Comparison of ENCODE assay signal across 30 cellular contexts in genomic region chr7:125643302-125643701, GRCh38.
"Had no signal": no experiment of that assay in that cellular context is flagged by ENCODE, and none has a peak within 500 bp of the region (broad histone marks: within the 10 kb centered on the region; RNA-seq: fewer than 3 reads in every experiment).

No MANE protein-coding gene starts in this region.

- H3K36me3 ChIP-seq: MG63 had no signal

- DNase-seq: Karpas-422, MG63, MM.1S, MV-4-11, NCI-H1048, NCI-H1092, NCI-H1092 treated with DMSO at 0.1 percent for 48 hours, NCI-H1105, NCI-H1417 treated with DMSO at 0.1 percent for 48 hours, NCI-H1436, NCI-H1436 treated with DMSO at 0.1 percent for 48 hours, NCI-H146, NCI-H1694, NCI-H1694 treated with DMSO at 0.1 percent for 48 hours, NCI-H187, NCI-H187 treated with DMSO at 0.1 percent for 48 hours, NCI-H1930, NCI-H2029 treated with DMSO at 0.1 percent for 48 hours, NCI-H2081, NCI-H2081 treated with DMSO at 0.1 percent for 48 hours, NCI-H2107, NCI-H2171, NCI-H2171 treated with DMSO at 0.1 percent for 48 hours, NCI-H2227 treated with DMSO at 0.1 percent for 48 hours, NCI-H226, NCI-H446, NCI-H446 treated with DMSO at 0.1 percent for 48 hours, NCI-H510A, NCI-H524 treated with DMSO at 0.1 percent for 48 hours, NCI-H526 had no signal

- H3K4me3 ChIP-seq: MG63 had no signal

- H3K9me3 ChIP-seq: MG63 had no signal
